Comparison of ENCODE assay signal across 11 cellular contexts in the genomic region with DNA sequence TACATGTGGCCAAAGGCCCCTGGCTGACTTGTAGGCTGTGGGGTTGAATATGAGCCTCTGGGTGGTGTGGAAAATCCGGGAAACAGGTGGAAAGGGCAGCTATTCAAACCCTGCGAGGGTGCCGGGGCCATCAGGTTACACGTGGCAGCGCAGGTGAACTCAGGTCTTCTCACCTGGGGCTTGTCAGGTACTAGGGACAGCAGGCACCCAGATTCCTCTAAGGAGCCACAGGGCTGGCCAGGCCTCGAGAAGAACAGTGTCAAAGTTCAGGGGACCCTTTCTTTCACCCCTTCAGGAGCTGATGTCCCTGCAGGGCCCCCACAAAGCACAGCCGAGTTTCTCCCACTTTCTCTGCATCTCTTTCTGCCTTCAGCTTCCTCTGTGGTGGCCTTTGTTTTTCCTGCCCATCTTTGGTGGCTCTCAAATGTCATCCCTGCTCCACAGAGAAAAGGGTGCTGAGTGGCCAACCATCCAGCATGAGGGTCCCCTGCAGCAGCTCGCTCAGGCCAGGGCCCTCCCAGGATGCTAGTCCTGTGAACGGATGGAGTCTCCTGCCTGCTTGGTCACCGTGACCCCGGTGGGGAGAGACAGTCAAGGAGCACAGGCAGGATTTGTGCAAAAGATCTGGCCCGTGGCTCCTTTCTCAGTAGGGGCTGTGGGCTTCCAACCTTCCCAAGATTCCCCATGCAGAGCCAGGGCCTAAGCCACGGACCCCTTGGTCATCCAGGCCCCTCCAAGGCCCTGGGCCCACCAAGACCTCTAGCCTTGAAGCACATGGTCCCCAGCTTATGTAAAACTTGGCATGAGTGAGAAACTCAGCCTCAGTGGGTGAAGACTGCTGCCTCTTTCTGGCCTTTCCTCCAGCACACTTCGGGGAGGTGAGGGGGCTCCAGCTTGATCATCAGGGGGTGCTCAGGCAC. TPM values are rescaled to one million over a fixed set of nuclear protein-coding genes. Genes with fewer than 3 reads are reported as not detected.
DNase-seq lines count a peak whose midpoint lies in the region; ATAC-seq and TF ChIP-seq lines count a peak whose summit lies in the region.
"Not testable (repeated sequence)": the region's sequence is repeated elsewhere in the genome, so short reads cannot be mapped to it uniquely, and the experiment has no call there.
"Had no signal": no experiment of that assay in that cellular context is flagged by ENCODE, and none has a peak within 500 bp of the region (broad histone marks: within the 10 kb centered on the region; RNA-seq: fewer than 3 reads in every experiment).

No MANE protein-coding gene starts in this region.

- H3K9me3 Mint-ChIP-seq in H9; effector memory CD8-positive, alpha-beta T cell; natural killer cell treated with Interleukin-12 subunit alpha and Interleukin-12 subunit beta and Interleukin-15 and Interleukin-18, amount 100 ng/mL, for 72 hours: not testable (repeated sequence)

- DNase-seq in H9; RWPE2 (ENCODE audit: low spot score); mammary epithelial cell; effector memory CD8-positive, alpha-beta T cell: not testable (repeated sequence)
- peak; percentile 49 for DNase-seq in islet precursor cell
- peak; percentile 22 for DNase-seq in natural killer cell treated with Interleukin-12 subunit alpha and Interleukin-12 subunit beta and Interleukin-15 and Interleukin-18, amount 100 ng/mL, for 72 hours (ENCODE audit: low spot score)
- peak; percentile 33 for DNase-seq in sigmoid colon

- not testable (repeated sequence) for H2BK120ac ChIP-seq in H9 (ENCODE audit: low read depth, low read length, poor library complexity, severe bottlenecking)

- ATAC-seq in RWPE2 (ENCODE audit: low read depth); effector memory CD8-positive, alpha-beta T cell (replicated peaks); natural killer cell treated with Interleukin-12 subunit alpha and Interleukin-12 subunit beta and Interleukin-15 and Interleukin-18, amount 100 ng/mL, for 72 hours: not testable (repeated sequence)

- not testable (repeated sequence) for H3K79me2 ChIP-seq in H9 (ENCODE audit: insufficient read depth, low read length); mammary epithelial cell (ENCODE audit: insufficient read depth, low read length)

- not testable (repeated sequence) for H3T11ph ChIP-seq in H9 (ENCODE audit: low read length)

- not testable (repeated sequence) for H2BK15ac ChIP-seq in H9 (ENCODE audit: low read depth, low read length)

- CTCF ChIA-PET in mammary epithelial cell (lab: Charles Lee; ENCODE audit: low non-redundant PET) = not testable (repeated sequence)

- not testable (repeated sequence) for H3K4me1 ChIP-seq in H9 (ENCODE audit: insufficient read depth, low read length); sigmoid colon
- H3K4me1 ChIP-seq in RWPE2 (ENCODE audit: insufficient read depth, poor library complexity, severe bottlenecking) (peaks cover 43% of the 10 kb centered on the region), mammary epithelial cell (ENCODE audit: insufficient read depth, low read length) (peaks cover 45% of the 10 kb centered on the region)

- H3K4me3 Mint-ChIP-seq in H9; effector memory CD8-positive, alpha-beta T cell; natural killer cell treated with Interleukin-12 subunit alpha and Interleukin-12 subunit beta and Interleukin-15 and Interleukin-18, amount 100 ng/mL, for 72 hours: not testable (repeated sequence)

- H3K27me3 Mint-ChIP-seq in H9 (ENCODE audit: low read depth); effector memory CD8-positive, alpha-beta T cell; natural killer cell treated with Interleukin-12 subunit alpha and Interleukin-12 subunit beta and Interleukin-15 and Interleukin-18, amount 100 ng/mL, for 72 hours: not testable (repeated sequence)

- not testable (repeated sequence) for H3K36me3 ChIP-seq in RWPE2 (ENCODE audit: low read depth); mammary epithelial cell (ENCODE audit: insufficient read depth, low read length); sigmoid colon

- not testable (repeated sequence) for H4K91ac ChIP-seq in H9 (ENCODE audit: insufficient read length, low read depth, low read length)

- not testable (repeated sequence) for H3K27ac Mint-ChIP-seq in H9; natural killer cell treated with Interleukin-12 subunit alpha and Interleukin-12 subunit beta and Interleukin-15 and Interleukin-18, amount 100 ng/mL, for 72 hours
- peak overlapping the region; percentile 26 to 90 for H3K27ac Mint-ChIP-seq in effector memory CD8-positive, alpha-beta T cell

- not testable (repeated sequence) for H4K20me1 ChIP-seq in H9 (ENCODE audit: control insufficient read depth, insufficient read depth, insufficient read length); mammary epithelial cell (ENCODE audit: insufficient read depth, low read length)

- H3K9ac ChIP-seq in H9 (ENCODE audit: extremely low read depth, insufficient read length, low read length); mammary epithelial cell (ENCODE audit: insufficient read depth, low read length): not testable (repeated sequence)

- H3K9me3 ChIP-seq in H9 (ENCODE audit: control insufficient read depth, low read depth, low read length); RWPE2 (ENCODE audit: severe bottlenecking); mammary epithelial cell (replicated peaks; ENCODE audit: insufficient read depth, low read length); sigmoid colon: not testable (repeated sequence)

- TF ChIP-seq EP300 in sigmoid colon (IDR thresholded peaks at IDR 0.05) = not testable (repeated sequence)

- not testable (repeated sequence) for H2BK5ac ChIP-seq in H9 (ENCODE audit: insufficient read length, low read length)

- not testable (repeated sequence) for H4K8ac ChIP-seq in H9 (replicated peaks; ENCODE audit: insufficient read length, low read depth, low read length)

- intact Hi-C loops in mammary epithelial cell (cut with micrococcal nuclease); sigmoid colon (cut with DNase I): not testable (repeated sequence)

- H3K18ac ChIP-seq in H9 (ENCODE audit: insufficient read length, low read depth, low read length) = not testable (repeated sequence)

- not testable (repeated sequence) for TF ChIP-seq CTCF in H9 (conservative IDR thresholded peaks at IDR 0.05); mammary epithelial cell (conservative IDR thresholded peaks at IDR 0.05 in 1 of 2, IDR thresholded peaks at IDR 0.05 in 1 of 2; ENCODE audit: extremely low read depth in 1 of 2, insufficient read depth in 1 of 2, low read depth in 1 of 2, low read length in 2 of 2); sigmoid colon (IDR thresholded peaks at IDR 0.05)
- peak; percentile 22 for TF ChIP-seq CTCF in RWPE2 (IDR thresholded peaks at IDR 0.05; ENCODE audit: poor library complexity, severe bottlenecking)

- not testable (repeated sequence) for H3K23me2 ChIP-seq in H9 (ENCODE audit: insufficient read length, low read depth, low read length, poor library complexity, severe bottlenecking)

- not testable (repeated sequence) for H3K4ac ChIP-seq in H9 (ENCODE audit: low read depth, low read length)

- H3K27ac ChIP-seq in H9 (ENCODE audit: insufficient read length, low read depth, low read length); sigmoid colon: not testable (repeated sequence)
- peak overlapping the region; percentile 94 for H3K27ac ChIP-seq in RWPE2 (ENCODE audit: poor library complexity, severe bottlenecking)
- H3K27ac ChIP-seq in mammary epithelial cell (ENCODE audit: insufficient read depth, low read depth, low read length) = peak overlapping the region; percentile 93

- H3K23ac ChIP-seq in H9 (ENCODE audit: insufficient read length, low read depth, low read length) = not testable (repeated sequence)

- not testable (repeated sequence) for H4K5ac ChIP-seq in H9 (ENCODE audit: insufficient read length, low read depth, low read length)

- not testable (repeated sequence) for H2BK20ac ChIP-seq in H9 (ENCODE audit: low read depth, low read length, poor library complexity, severe bottlenecking)

- H3K14ac ChIP-seq in H9 (ENCODE audit: insufficient read depth, low read length) = peak overlapping the region; percentile 22; the same call in 1 of the 2 replicates

- H2AFZ ChIP-seq in H9 (ENCODE audit: low read length); mammary epithelial cell (ENCODE audit: low read depth, low read length): not testable (repeated sequence)

- not testable (repeated sequence) for H3K27me3 ChIP-seq in H9 (ENCODE audit: insufficient read depth, low read length); RWPE2 (ENCODE audit: insufficient read depth, poor library complexity, severe bottlenecking); mammary epithelial cell (ENCODE audit: insufficient read depth, low read length); sigmoid colon

- H3K36me3 Mint-ChIP-seq in H9 (ENCODE audit: insufficient read depth in 1 of 3, low read depth in 3 of 3); effector memory CD8-positive, alpha-beta T cell (ENCODE audit: insufficient read depth); natural killer cell treated with Interleukin-12 subunit alpha and Interleukin-12 subunit beta and Interleukin-15 and Interleukin-18, amount 100 ng/mL, for 72 hours: not testable (repeated sequence)

- not testable (repeated sequence) for H3K4me2 ChIP-seq in H9 (ENCODE audit: insufficient read depth, insufficient read length, low read length); mammary epithelial cell (ENCODE audit: insufficient read depth, low read depth, low read length)

- H3K4me1 Mint-ChIP-seq in H9 = not testable (repeated sequence)
- peaks cover 38 to 39% of the 10 kb centered on the region in 2 donors for H3K4me1 Mint-ChIP-seq in effector memory CD8-positive, alpha-beta T cell (ENCODE audit: low read depth in 2 of 2)
- peaks cover 19 to 21% of the 10 kb centered on the region in 2 donors for H3K4me1 Mint-ChIP-seq in natural killer cell treated with Interleukin-12 subunit alpha and Interleukin-12 subunit beta and Interleukin-15 and Interleukin-18, amount 100 ng/mL, for 72 hours (ENCODE audit: low read depth in 2 of 2)

- not testable (repeated sequence) for H3K56ac ChIP-seq in H9 (ENCODE audit: insufficient read length, low read depth, low read length)

- not testable (repeated sequence) for BruUV-seq in mammary epithelial cell (replicated peaks; lab: Mats Ljungman, UMichigan)

- in situ Hi-C loops in mammary epithelial cell (cut with MboI; ENCODE audit: low sequenced_read_pairs in 2 of 2) = not testable (repeated sequence)

- not testable (repeated sequence) for H2AK5ac ChIP-seq in H9 (ENCODE audit: insufficient read length, low read length)

- not testable (repeated sequence) for H2BK12ac ChIP-seq in H9 (ENCODE audit: insufficient read length, low read depth, low read length)

- not testable (repeated sequence) for H3K79me1 ChIP-seq in H9 (ENCODE audit: insufficient read depth, low read depth, low read length, poor library complexity, severe bottlenecking)

- dilution Hi-C loops in mammary epithelial cell (cut with HindIII; ENCODE audit: low sequenced_read_pairs) = not testable (repeated sequence)

- H3K4me3 ChIP-seq in RWPE2 (ENCODE audit: severe bottlenecking); mammary epithelial cell (replicated peaks in 1 of 3; ENCODE audit: insufficient read depth in 1 of 3, low read depth in 2 of 3, low read length in 3 of 3); sigmoid colon: not testable (repeated sequence)

- WGBS in H9 (ENCODE audit: extremely low coverage, insufficient read length, low lambda C conversion rate) = no CpG with 5 or more reads among the region's 14 CpGs
- WGBS in mammary epithelial cell (ENCODE audit: low coverage, missing lambda C conversion rate) = 76% methylated on average over 12 of the region's 14 CpGs
- 87 to 91% methylated on average over 13 to 14 of the region's 14 CpGs for WGBS in sigmoid colon, 2 donors

- not testable (repeated sequence) for TF ChIP-seq POLR2A in sigmoid colon (IDR thresholded peaks at IDR 0.05)

RNA-seq across cellular contexts. Expression of gene MPRIP, which starts 28.2 kb away (rescaled TPM):
- total RNA-seq in H9 (2021) = 129 and 132 TPM in 2 replicates
- 100 to 1,000 TPM; 168 to 352 TPM for total RNA-seq in mammary epithelial cell
- polyA plus RNA-seq in mammary epithelial cell = 171 TPM
- polyA minus RNA-seq in mammary epithelial cell = 766 TPM
- 100 to 1,000 TPM; 158 to 216 TPM for total RNA-seq in natural killer cell treated with Interleukin-12 subunit alpha and Interleukin-12 subunit beta and Interleukin-15 and Interleukin-18, amount 100 ng/mL, for 72 hours
- total RNA-seq in sigmoid colon = 100 to 1,000 TPM in 1 of 4 donors, 10 to 100 TPM in 3; 59.6 to 101 (median 80.4) TPM
- polyA plus RNA-seq in sigmoid colon = 100 to 1,000 TPM in 1 of 3 donors, 10 to 100 TPM in 2; 43.2 to 113 (median 67.9) TPM

RNA-seq across cellular contexts. Expression of gene TNFRSF13B, which starts 42.2 kb away (rescaled TPM):
- 0.11 and 0.28 TPM in 2 replicates for total RNA-seq in H9 (2021)
- not detected for total RNA-seq in mammary epithelial cell
- polyA plus RNA-seq in mammary epithelial cell = not detected
- not detected for polyA minus RNA-seq in mammary epithelial cell
- 1 to 10 TPM in 1 of 2 donors, not detected in 1; 2.3 TPM for total RNA-seq in natural killer cell treated with Interleukin-12 subunit alpha and Interleukin-12 subunit beta and Interleukin-15 and Interleukin-18, amount 100 ng/mL, for 72 hours
- not detected for total RNA-seq in sigmoid colon
- 10 to 100 TPM in 1 of 3 donors, not detected in 2; 15.2 TPM for polyA plus RNA-seq in sigmoid colon
- total RNA-seq: CD4-positive, alpha-beta memory T cell; HT-29; NCI-H460; SK-MEL-5 had no signal
